In genomic region chr15:31476866-31477265, GRCh38 we compare ENCODE assay signal across 16 cellular contexts.
"Had no signal": no experiment of that assay in that cellular context is flagged by ENCODE, and none has a peak within 500 bp of the region (broad histone marks: within the 10 kb centered on the region; RNA-seq: fewer than 3 reads in every experiment).

No MANE protein-coding gene starts in this region.

- H3K36me3 ChIP-seq: prostate gland, right lobe of liver had no signal

- H3K27me3 ChIP-seq: right lobe of liver, testis had no signal

- H3K36me3 Mint-ChIP-seq: naive B cell had no signal

- H3K4me1 ChIP-seq: prostate gland, right lobe of liver had no signal

- DNase-seq: activated CD4-positive, alpha-beta T cell treated with anti-CD3 and anti-CD28 coated beads for 4 hours; activated gamma-delta T cell treated with Interleukin-2 at 50 U/mL for 16 hours; activated T-cell treated with anti-CD3 and anti-CD28 coated beads, Interleukin-2, amount 50 U/mL, for 1 hour; caudate nucleus; hippocampal formation; midbrain; naive B cell; nucleus accumbens; stimulated activated CD4-positive, alpha-beta T cell treated with anti-CD3 and anti-CD28 coated beads, Interleukin-12 subunit alpha, Interleukin-12 subunit beta, amount 100 ng/mL, for 4 hours; stimulated activated naive CD8-positive, alpha-beta T cell treated with anti-CD3 and anti-CD28 coated beads, Interleukin-15, Interleukin-2, amounts not matched to agents 100 U/mL and 50 U/mL, for 24 hours; T1000 had no signal

- H3K4me3 Mint-ChIP-seq: dendritic cell treated with granulocyte-macrophage colony-stimulating factor and Interleukin-4, amounts not matched to agents 40 ng/mL and 50 ng/mL, for 4 days; naive B cell had no signal

- ATAC-seq: right lobe of liver; stimulated activated naive CD8-positive, alpha-beta T cell treated with anti-CD3 and anti-CD28 coated beads, Interleukin-15, Interleukin-2, amounts not matched to agents 100 U/mL and 50 U/mL, for 24 hours had no signal

- FAIRE-seq: urothelium cell line had no signal

- H3K4me3 ChIP-seq: prostate gland, right lobe of liver, testis had no signal

- H3K9me3 Mint-ChIP-seq: dendritic cell treated with granulocyte-macrophage colony-stimulating factor and Interleukin-4, amounts not matched to agents 40 ng/mL and 50 ng/mL, for 4 days; naive B cell had no signal

- H3K27ac Mint-ChIP-seq: dendritic cell treated with granulocyte-macrophage colony-stimulating factor and Interleukin-4, amounts not matched to agents 40 ng/mL and 50 ng/mL, for 4 days; naive B cell had no signal

- H3K27ac ChIP-seq: prostate gland, right lobe of liver, testis had no signal

- H3K9me3 ChIP-seq: prostate gland, right lobe of liver, testis had no signal
